ENCODE assay signal across 8 cellular contexts in genomic region chr2:227871375-227871788, GRCh38. TPM values are rescaled to one million over a fixed set of nuclear protein-coding genes. Genes with fewer than 3 reads are reported as not detected.
DNase-seq lines count a peak whose midpoint lies in the region; ATAC-seq lines count a peak whose summit lies in the region.

Gene DAW1 (plus strand): TSS chr2:227871631. CDS start chr2:227871690, 59 bp downstream.

- ATAC-seq in HG02885 (IDR thresholded peaks at IDR 0.05; ENCODE audit: poor library complexity, unreplicated experiment), result peak; percentile 64
- peak; percentile 38 to 49 for ATAC-seq in activated CD4-positive, CD25-positive, alpha-beta regulatory T cell treated with anti-CD3 and anti-CD28 coated beads, Interleukin-2, amount 50 U/mL, for 24 hours
- ATAC-seq in left colon, result peak; percentile 78

- DNase-seq in DMS114 treated with DMSO at 0.1 percent for 48 hours (lab: John Stamatoyannopoulos, UW; ENCODE audit: unreplicated experiment) (peak; percentile 26), dedifferentiated amniotic fluid mesenchymal stem cell (ENCODE audit: extremely low spot score) (peak; percentile 56), left colon (peak; percentile 34 to 58), AML-193 (lab: John Stamatoyannopoulos, UW) (no peak), NCI-H1105 (lab: John Stamatoyannopoulos, UW) (no peak)
- peak; percentile 9 to 37 for DNase-seq in stimulated activated CD4-positive, alpha-beta T cell treated with anti-CD3 and anti-CD28 coated beads, Interleukin-4, amount 100 ng/mL, for 4 hours

- intact Hi-C loops in left colon (cut with DNase I, micrococcal nuclease), result no loop called here

RNA-seq across cellular contexts. Expression of gene DAW1, which starts in this region (rescaled TPM):
- total RNA-seq in left colon, result not detected

Comparison
In these comparisons a context has a peak if more than half of its experiments do, and no peak if none do; other contexts are left out.
1. Peak in DNase-seq and ATAC-seq in left colon; RNA of the gene not detected or under 1 TPM.
2. DNase-seq: peak in DMS114 treated with DMSO at 0.1 percent for 48 hours (single experiment), dedifferentiated amniotic fluid mesenchymal stem cell (single experiment) and stimulated activated CD4-positive, alpha-beta T cell treated with anti-CD3 and anti-CD28 coated beads, Interleukin-4, amount 100 ng/mL, for 4 hours (2 of 2); none in AML-193 (0 of 2) and NCI-H1105 (single experiment).
3. Peak in every context shown above with its lines, with median percentiles within 50 percentile points of each other: ATAC-seq.